ENCODE assay signal across 9 cellular contexts in genomic region chr7:129781128-129781855, GRCh38.
DNase-seq lines count a peak whose midpoint lies in the region; ATAC-seq and TF ChIP-seq lines count a peak whose summit lies in the region.
"Had no signal": no experiment of that assay in that cellular context is flagged by ENCODE, and none has a peak within 500 bp of the region (broad histone marks: within the 10 kb centered on the region; RNA-seq: fewer than 3 reads in every experiment).

No MANE protein-coding gene starts in this region.

- no peaks in the 10 kb centered on the region for H3K9me3 ChIP-seq in SJCRH30 (replicated peaks)
- no peaks in the 10 kb centered on the region for H3K9me3 ChIP-seq in esophagus squamous epithelium
- peaks cover 2% of the 10 kb centered on the region for H3K9me3 ChIP-seq in thymus (ENCODE audit: control insufficient read depth)
- H3K9me3 ChIP-seq in heart right ventricle = no peaks in the 10 kb centered on the region

- H3K4me1 ChIP-seq in SJCRH30 (peaks cover 5% of the 10 kb centered on the region; the same call in 1 of the 2 replicates), esophagus squamous epithelium (peaks cover 55 to 81% (median 63%) of the 10 kb centered on the region in 3 donors), thymus (ENCODE audit: control insufficient read depth, insufficient read depth, low read length) (peaks cover 6% of the 10 kb centered on the region), heart right ventricle (peaks cover 14 to 77% (median 74%) of the 10 kb centered on the region in 9 donors)

- peak; percentile 23 for DNase-seq in activated naive CD4-positive, alpha-beta T cell treated with Interleukin-2 at 50 U/mL for 16 hours
- no peak for DNase-seq in activated naive CD4-positive, alpha-beta T cell treated with anti-CD3 and anti-CD28 coated beads, Interleukin-2, amount 50 U/mL, for 16 hours
- DNase-seq in SJCRH30 (no peak), esophagus squamous epithelium (lab: John Stamatoyannopoulos, UW) (no peak), NOMO-1 treated with DMSO at 0.1 percent for 48 hours (lab: John Stamatoyannopoulos, UW; ENCODE audit: unreplicated experiment) (no peak), heart right ventricle (no peak)
- DNase-seq: T-helper 9 cell had no signal

- H3K27ac ChIP-seq in SJCRH30 (no peak overlapping the region), esophagus squamous epithelium (no peak overlapping the region), thymus (ENCODE audit: low read depth) (no peak overlapping the region), heart right ventricle (no peak overlapping the region)

- ATAC-seq in HG03520 (IDR thresholded peaks at IDR 0.05; ENCODE audit: unreplicated experiment) = no peak
- ATAC-seq in heart right ventricle = no peak

- H3K4me3 ChIP-seq in SJCRH30 (peak overlapping the region; percentile 98), esophagus squamous epithelium (peak overlapping the region; percentile 67 to 77 (median 70)), thymus (ENCODE audit: low read length) (peak overlapping the region; percentile 44), heart right ventricle (peak overlapping the region in 3 of 10 donors; percentile 15 to 55 (median 46))

- H3K36me3 ChIP-seq in SJCRH30 (no peaks in the 10 kb centered on the region), esophagus squamous epithelium (no peaks in the 10 kb centered on the region), thymus (ENCODE audit: control insufficient read depth, insufficient read depth) (no peaks in the 10 kb centered on the region), heart right ventricle (no peaks in the 10 kb centered on the region)

- H3K27me3 ChIP-seq in SJCRH30 (no peaks in the 10 kb centered on the region), esophagus squamous epithelium (peaks cover 44 to 100% (median 73%) of the 10 kb centered on the region in 4 donors), thymus (ENCODE audit: control insufficient read depth, insufficient read depth) (peaks cover 91% of the 10 kb centered on the region), heart right ventricle (peaks cover 79 to 100% (median 100%) of the 10 kb centered on the region in 7 donors)

- intact Hi-C loops in esophagus squamous epithelium (cut with DNase I) = no loop called here
- intact Hi-C loops in heart right ventricle (cut with DNase I) = no loop called here

- 0 to 1% methylated on average over 7 to 19 of the region's 40 CpGs for WGBS in esophagus squamous epithelium, 2 donors
- 6% methylated on average over 40 of the region's 40 CpGs for WGBS in thymus
- WGBS in heart right ventricle, 2 donors = 2 to 3% methylated on average over 40 of the region's 40 CpGs

- TF ChIP-seq POLR2A in esophagus squamous epithelium (IDR thresholded peaks at IDR 0.05) = no peak

- TF ChIP-seq CTCF in esophagus squamous epithelium (IDR thresholded peaks at IDR 0.05) = no peak
- TF ChIP-seq CTCF in heart right ventricle (IDR thresholded peaks at IDR 0.05) = no peak
